ENCODE assay signal across 8 cellular contexts in genomic region chr11:27158763-27159679, GRCh38.
DNase-seq lines count a peak whose midpoint lies in the region; ATAC-seq, FAIRE-seq and TF ChIP-seq lines count a peak whose summit lies in the region.

No MANE protein-coding gene starts in this region.

- no peak overlapping the region for H3K4me2 ChIP-seq in IMR-90 (ENCODE audit: low read depth, low read length)
- H3K4me2 ChIP-seq in HepG2 (ENCODE audit: low read depth, low read length): no peak overlapping the region

- H4K8ac ChIP-seq in IMR-90 (ENCODE audit: low read depth in 2 of 2, low read length in 2 of 2): no peak overlapping the region

- intact Hi-C loops in IMR-90 (cut with micrococcal nuclease) (loop anchor here (1.0 to 10.0 kb wide), 6 partner anchors 82 to 862 kb away; partner anchors contain the start of gene FIBIN), HepG2 (cut with micrococcal nuclease; ENCODE audit: unreplicated experiment) (loop anchor here (1.0 to 10.0 kb wide), 4 partner anchors 114 to 634 kb away; partner anchors contain the start of gene BBOX1), vagina (cut with DNase I) (loop anchor here (2.0 kb wide), 1 partner anchor 404 kb away; no protein-coding TSS in a partner anchor)

- no peak overlapping the region; the same call in 1 of the 2 replicates for H2AK5ac ChIP-seq in IMR-90 (ENCODE audit: low read depth, low read length)

- H3K4ac ChIP-seq in IMR-90 (ENCODE audit: low read depth, low read length): no peak overlapping the region

- no peak overlapping the region for H3K18ac ChIP-seq in IMR-90 (ENCODE audit: low read depth, low read length)

- H3K27me3 ChIP-seq in IMR-90 (ENCODE audit: control insufficient read depth, insufficient read depth, low read length) (no peaks in the 10 kb centered on the region), HepG2 (ENCODE audit: control insufficient read depth in 1 of 2, insufficient read depth in 2 of 2, low read length in 2 of 2) (no peaks in the 10 kb centered on the region), vagina (no peaks in the 10 kb centered on the region)

- CTCF ChIA-PET in IMR-90 (lab: Yijun Ruan, JAX): interaction anchor here (0.6 to 1.8 kb wide), 17 partner anchors 11 to 862 kb away, joined by 3 to 6 read pairs (median 3); partner anchors contain the start of genes ANO3 and FIBIN
- CTCF ChIA-PET in HepG2 (lab: Yijun Ruan, JAX; ENCODE audit: low intra/inter-chr PET ratio, low total read pairs): interaction anchor here (0.8 to 2.8 kb wide), 5 partner anchors 119 to 862 kb away, joined by 3 to 53 read pairs (median 5); no protein-coding TSS in a partner anchor

- TF ChIP-seq POLR2A in IMR-90 (IDR thresholded peaks at IDR 0.05; ENCODE audit: low read depth, low read length) (no peak), HepG2 (IDR thresholded peaks at IDR 0.05; ENCODE audit: insufficient read depth in 1 of 2, low read depth in 2 of 2, low read length in 2 of 2) (no peak), vagina (IDR thresholded peaks at IDR 0.05) (no peak)

- no peaks in the 10 kb centered on the region for H3K79me1 ChIP-seq in IMR-90 (ENCODE audit: low read depth in 1 of 2, low read length in 2 of 2)

- TF ChIP-seq CTCF in IMR-90 (conservative IDR thresholded peaks at IDR 0.05; ENCODE audit: low read depth, low read length) (peak; percentile 94), coronary artery (IDR thresholded peaks at IDR 0.05) (peak; percentile 58), HepG2 (CRISPR knock-in tag; IDR thresholded peaks at IDR 0.05) (peak; percentile 79), vagina (IDR thresholded peaks at IDR 0.05) (peak; percentile 58 to 82 (median 71))

- H4K20me1 ChIP-seq in IMR-90 (ENCODE audit: insufficient read depth, low read length) (no peaks in the 10 kb centered on the region), HepG2 (ENCODE audit: insufficient read depth, low read length) (no peaks in the 10 kb centered on the region)

- dilution Hi-C loops in IMR-90 (cut with HindIII; ENCODE audit: low sequenced_read_pairs, unreplicated experiment): no loop called here

- no peak overlapping the region for H4K91ac ChIP-seq in IMR-90 (ENCODE audit: insufficient read depth, low read depth, low read length)

- H2BK5ac ChIP-seq in IMR-90 (ENCODE audit: low read depth, low read length, poor library complexity, severe bottlenecking): no peak overlapping the region

- H2AK9ac ChIP-seq in IMR-90 (replicated peaks; ENCODE audit: low read depth, low read length, poor library complexity): no peak overlapping the region

- BruUV-seq in IMR-90 (replicated peaks; lab: Mats Ljungman, UMichigan): no TSS peak
- no TSS peak for BruUV-seq in HepG2 (replicated peaks; lab: Mats Ljungman, UMichigan)

- in situ Hi-C loops in IMR-90 (cut with MboI; ENCODE audit: low sequenced_read_pairs) (loop anchor here (10.0 kb wide), 1 partner anchor 864 kb away; no protein-coding TSS in a partner anchor), HepG2 (cut with HindIII; ENCODE audit: extremely low pct_ligation_motif_present, low pct_unique_long_range_greater_than_20kb) (loop anchor here (5.0 to 25.0 kb wide), 2 partner anchors 402 to 872 kb away; no protein-coding TSS in a partner anchor)

- no peak overlapping the region for H3K27ac ChIP-seq in IMR-90 (ENCODE audit: insufficient read depth, low read length)
- H3K27ac ChIP-seq in coronary artery: no peak overlapping the region
- no peak overlapping the region for H3K27ac ChIP-seq in HepG2 (ENCODE audit: extremely low read length, insufficient read depth, low read length)
- H3K27ac ChIP-seq in vagina: no peak overlapping the region

- H3K14ac ChIP-seq in IMR-90 (replicated peaks; ENCODE audit: low read depth, low read length): no peak overlapping the region

- no peak overlapping the region for H2AFZ ChIP-seq in IMR-90 (replicated peaks; ENCODE audit: low read length, poor library complexity)
- H2AFZ ChIP-seq in HepG2 (ENCODE audit: low read length): no peak overlapping the region

- peak; percentile 63 for FAIRE-seq in HepG2 (lab: Jason Lieb, UNC)

- H3K56ac ChIP-seq in IMR-90 (ENCODE audit: extremely low read depth, insufficient read depth, low read length): no peak overlapping the region

- H3K4me1 ChIP-seq in IMR-90 (ENCODE audit: control insufficient read depth, insufficient read depth, low read length): no peaks in the 10 kb centered on the region
- H3K4me1 ChIP-seq in HepG2 (ENCODE audit: insufficient read depth, low read length): no peaks in the 10 kb centered on the region
- no peaks in the 10 kb centered on the region for H3K4me1 ChIP-seq in vagina

- peak overlapping the region; percentile 51; the same call in 1 of the 2 replicates for H2BK20ac ChIP-seq in IMR-90 (ENCODE audit: low read depth, low read length)

- H3K9ac ChIP-seq in IMR-90 (ENCODE audit: low read depth, low read length) (no peak overlapping the region), HepG2 (ENCODE audit: insufficient read depth, low read depth, low read length) (no peak overlapping the region)

- no peaks in the 10 kb centered on the region for H3K79me2 ChIP-seq in HepG2 (ENCODE audit: insufficient read depth, low read length)

- H3K4me3 ChIP-seq in IMR-90 (ENCODE audit: insufficient read depth, low read depth, low read length) (no peak overlapping the region), coronary artery (no peak overlapping the region), HepG2 (replicated peaks in 1 of 3; ENCODE audit: insufficient read depth in 1 of 3, low read depth in 2 of 3, low read length in 3 of 3) (no peak overlapping the region), vagina (no peak overlapping the region)

- WGBS in IMR-90 (ENCODE audit: extremely low coverage in 2 of 2, insufficient read length in 1 of 2), 2 experiments: 100% methylated on average over 1 of the region's 8 CpGs; no CpG with 5 or more reads in 1 of the 2 experiments
- WGBS in HepG2 (ENCODE audit: low lambda C conversion rate): 6% methylated on average over 8 of the region's 8 CpGs

- no peak overlapping the region; the same call in 1 of the 2 replicates for H3K23ac ChIP-seq in IMR-90 (ENCODE audit: low read depth, low read length)

- TF ChIP-seq RAD21 in IMR-90 (IDR thresholded peaks at IDR 0.05; ENCODE audit: low read length) (peak; percentile 96), HepG2 (CRISPR knock-in tag; IDR thresholded peaks at IDR 0.05) (peak; percentile 75)

- H2BK15ac ChIP-seq in IMR-90 (ENCODE audit: low read depth, low read length): no peak overlapping the region

- no peak overlapping the region for H4K5ac ChIP-seq in IMR-90 (ENCODE audit: low read depth, low read length)

- peak overlapping the region; percentile 47; the same call in 1 of the 2 replicates for H2BK120ac ChIP-seq in IMR-90 (ENCODE audit: low read depth, low read length)

- H3K36me3 ChIP-seq in IMR-90 (ENCODE audit: control insufficient read depth, insufficient read depth, low read length) (no peaks in the 10 kb centered on the region), HepG2 (replicated peaks in 1 of 2; ENCODE audit: control insufficient read depth in 1 of 2, insufficient read depth in 2 of 2, low read length in 2 of 2) (no peaks in the 10 kb centered on the region), vagina (no peaks in the 10 kb centered on the region)

- no peaks in the 10 kb centered on the region for H3K9me1 ChIP-seq in IMR-90 (ENCODE audit: insufficient read depth, low read length)

- DNase-seq in DMS153 (lab: John Stamatoyannopoulos, UW) (peak; percentile 48), IMR-90 (peak; percentile 81), OCI-M1 (lab: John Stamatoyannopoulos, UW) (peak; percentile 78), coronary artery (ENCODE audit: low spot score) (no peak), HepG2 (ENCODE audit: low spot score) (peak; percentile 69), vagina (ENCODE audit: extremely low spot score in 2 of 2) (no peak)

- POLR2A ChIA-PET in IMR-90 (lab: Charles Lee; ENCODE audit: unreplicated experiment) (no interaction called here), HepG2 (lab: Yijun Ruan, JAX) (no interaction called here)

- TF ChIP-seq EP300 in HepG2 (IDR thresholded peaks at IDR 0.05; ENCODE audit: low read depth in 2 of 2, low read length in 2 of 2) (no peak), HepG2 (CRISPR knock-in tag; IDR thresholded peaks at IDR 0.05; ENCODE audit: borderline replicate concordance) (no peak)

- H3K9me3 ChIP-seq in IMR-90 (ENCODE audit: control insufficient read depth, insufficient read depth, low read length): peaks cover 3% of the 10 kb centered on the region; the same call in 1 of the 2 replicates
- no peaks in the 10 kb centered on the region for H3K9me3 ChIP-seq in HepG2 (ENCODE audit: low read length)
- no peaks in the 10 kb centered on the region for H3K9me3 ChIP-seq in vagina

- ATAC-seq in GM19452 (IDR thresholded peaks at IDR 0.05; ENCODE audit: unreplicated experiment) (peak; percentile 76), IMR-90 (ENCODE audit: low read depth) (peak; percentile 93), HepG2 (peak; percentile 92)
- no peak for ATAC-seq in activated CD4-positive, CD25-positive, alpha-beta regulatory T cell treated with anti-CD3 and anti-CD28 coated beads, Interleukin-2, amount 50 U/mL, for 24 hours

TF ChIP-seq in IMR-90, 13 proteins besides CTCF, POLR2A, EP300 and RAD21 (continues in another document):
- TF ChIP-seq SMC3 (IDR thresholded peaks at IDR 0.05; ENCODE audit: low read depth, low read length) (peak; percentile 96), CHD1 (IDR thresholded peaks at IDR 0.05; ENCODE audit: low read depth, low read length) (no peak), MXI1 (IDR thresholded peaks at IDR 0.05; ENCODE audit: borderline replicate concordance, low read depth, low read length) (no peak)

TF ChIP-seq in HepG2, 621 proteins besides CTCF, POLR2A, EP300 and RAD21 (continues in another document):
- peak; percentile 52; the same call in 1 of the 2 replicates for TF ChIP-seq JUND (CRISPR knock-in tag; IDR thresholded peaks at IDR 0.05)
- TF ChIP-seq FOSL1 (CRISPR knock-in tag; IDR thresholded peaks at IDR 0.05; ENCODE audit: borderline replicate concordance): peak; percentile 60; the same call in 1 of the 2 replicates
- no peak for TF ChIP-seq BCL3 (CRISPR knock-in tag; IDR thresholded peaks at IDR 0.05)
- peak; percentile 78 for TF ChIP-seq SMC3 (IDR thresholded peaks at IDR 0.05; ENCODE audit: low read length)
- peak; percentile 82 for TF ChIP-seq CREB1 (IDR thresholded peaks at IDR 0.05)
- no peak for TF ChIP-seq CREB1 (CRISPR knock-in tag; IDR thresholded peaks at IDR 0.05)
- TF ChIP-seq SOX5 (CRISPR knock-in tag; IDR thresholded peaks at IDR 0.05; ENCODE audit: borderline replicate concordance): no peak
- TF ChIP-seq FOSL2 (CRISPR knock-in tag; IDR thresholded peaks at IDR 0.05): peak; percentile 97

Comparison
In these comparisons a context has a peak if more than half of its experiments do, and no peak if none do; other contexts are left out.
1. DNase-seq: peak in DMS153 (single experiment), IMR-90 (single experiment), OCI-M1 (single experiment) and HepG2 (single experiment); none in coronary artery (single experiment) and vagina (0 of 2).
2. ATAC-seq: peak in GM19452 (single experiment), IMR-90 (single experiment) and HepG2 (single experiment); none in activated CD4-positive, CD25-positive, alpha-beta regulatory T cell treated with anti-CD3 and anti-CD28 coated beads, Interleukin-2, amount 50 U/mL, for 24 hours (0 of 2).
3. Peak in every context shown above with its lines, with median percentiles within 50 percentile points of each other: CTCF ChIP-seq.